ENCODE assay signal across 19 cellular contexts in genomic region chr3:134694946-134695543, GRCh38. TPM values are rescaled to one million over a fixed set of nuclear protein-coding genes. Genes with fewer than 3 reads are reported as not detected.
"Had no signal": no experiment of that assay in that cellular context is flagged by ENCODE, and none has a peak within 500 bp of the region (broad histone marks: within the 10 kb centered on the region; RNA-seq: fewer than 3 reads in every experiment).

No MANE protein-coding gene starts in this region.

- H3K36me3 Mint-ChIP-seq: activated CD4-positive, alpha-beta memory T cell treated with anti-CD3 and anti-CD28 coated beads for 36 hours; activated naive CD8-positive, alpha-beta T cell treated with anti-CD3 and anti-CD28 coated beads, Interleukin-2, amount 10 ng/mL, durations not matched to agents 7 days and 5 days; naive B cell had no signal

- H3K4me3 ChIP-seq: cardiac muscle cell, lower lobe of right lung, right atrium auricular region, tibial artery had no signal

- H3K9me3 ChIP-seq: lower lobe of right lung, right atrium auricular region, tibial artery had no signal

- H3K9me3 Mint-ChIP-seq: activated CD4-positive, alpha-beta memory T cell treated with anti-CD3 and anti-CD28 coated beads for 36 hours; activated naive CD8-positive, alpha-beta T cell treated with anti-CD3 and anti-CD28 coated beads, Interleukin-2, amount 10 ng/mL, durations not matched to agents 7 days and 5 days had no signal

- H3K27ac Mint-ChIP-seq: activated CD4-positive, alpha-beta memory T cell treated with anti-CD3 and anti-CD28 coated beads for 36 hours; activated naive CD8-positive, alpha-beta T cell treated with anti-CD3 and anti-CD28 coated beads, Interleukin-2, amount 10 ng/mL, durations not matched to agents 7 days and 5 days; naive B cell had no signal

- H3K4me3 Mint-ChIP-seq: activated CD4-positive, alpha-beta memory T cell treated with anti-CD3 and anti-CD28 coated beads for 36 hours; activated naive CD8-positive, alpha-beta T cell treated with anti-CD3 and anti-CD28 coated beads, Interleukin-2, amount 10 ng/mL, durations not matched to agents 7 days and 5 days; naive B cell had no signal

- H3K27ac ChIP-seq: cardiac muscle cell, lower lobe of right lung, right atrium auricular region, tibial artery had no signal

- H3K27me3 ChIP-seq: right atrium auricular region, tibial artery had no signal

- ATAC-seq: left colon; lower lobe of right lung; stimulated activated naive CD8-positive, alpha-beta T cell treated with anti-CD3 and anti-CD28 coated beads, Interleukin-15, Interleukin-2, amounts not matched to agents 100 U/mL and 50 U/mL, for 24 hours had no signal

- H3K4me1 ChIP-seq: lower lobe of right lung had no signal

- DNase-seq: activated CD4-positive, alpha-beta memory T cell treated with anti-CD3 and anti-CD28 coated beads for 36 hours; activated CD4-positive, alpha-beta T cell treated with anti-CD3 and anti-CD28 coated beads for 48 hours; activated naive CD4-positive, alpha-beta T cell treated with Interleukin-2 at 50 U/mL for 16 hours; activated naive CD8-positive, alpha-beta T cell treated with anti-CD3 and anti-CD28 coated beads, Interleukin-2, amount 10 ng/mL, durations not matched to agents 7 days and 5 days; activated T-cell treated with anti-CD3 and anti-CD28 coated beads, Interleukin-2, amount 50 U/mL, for 48 hours; amniotic stem cell; cortex of kidney; erythroblast; left colon; lower lobe of right lung; naive B cell; stimulated activated CD4-positive, alpha-beta T cell treated with anti-CD3 and anti-CD28 coated beads, Interleukin-12 subunit alpha, Interleukin-12 subunit beta, amount 100 ng/mL, for 4 hours; stimulated activated CD4-positive, alpha-beta T cell treated with anti-CD3 and anti-CD28 coated beads, Interleukin-4, amount 100 ng/mL, for 4 hours; stimulated activated naive CD8-positive, alpha-beta T cell treated with anti-CD3 and anti-CD28 coated beads, Interleukin-15, Interleukin-2, amounts not matched to agents 100 U/mL and 50 U/mL, for 24 hours; tibial artery had no signal

- H3K36me3 ChIP-seq: cardiac muscle cell, lower lobe of right lung, right atrium auricular region, tibial artery had no signal

- H3K4me1 Mint-ChIP-seq: activated naive CD8-positive, alpha-beta T cell treated with anti-CD3 and anti-CD28 coated beads, Interleukin-2, amount 10 ng/mL, durations not matched to agents 7 days and 5 days; naive B cell had no signal

RNA-seq across cellular contexts. Expression of gene KY, which starts 44.2 kb away (rescaled TPM):
- total RNA-seq: activated CD4-positive, alpha-beta memory T cell treated with anti-CD3 and anti-CD28 coated beads for 36 hours; activated naive CD8-positive, alpha-beta T cell treated with anti-CD3 and anti-CD28 coated beads, Interleukin-2, amount 10 ng/mL, durations not matched to agents 7 days and 5 days; mesenteric fat pad; T-helper 2 cell treated with Interferon-gamma antibody and Interleukin-4, amounts not matched to agents 100 ng/mL and 5 ng/mL, for 36 hours had no signal
